Comparison of ENCODE assay signal across 10 cellular contexts in genomic region chr16:705748-706188, GRCh38. TPM values are rescaled to one million over a fixed set of nuclear protein-coding genes. Genes with fewer than 3 reads are reported as not detected.
DNase-seq lines count a peak whose midpoint lies in the region; ATAC-seq and TF ChIP-seq lines count a peak whose summit lies in the region.
"Had no signal": no experiment of that assay in that cellular context is flagged by ENCODE, and none has a peak within 500 bp of the region (broad histone marks: within the 10 kb centered on the region; RNA-seq: fewer than 3 reads in every experiment).

Gene FBXL16, minus strand, starts transcription at chr16:705801. Its CDS starts 8,396 bp downstream, at chr16:697405.

- H2BK120ac ChIP-seq in IMR-90 (ENCODE audit: low read depth, low read length), result no peak within 1 kb of the TSS

- POLR2A ChIA-PET in IMR-90 (lab: Charles Lee; ENCODE audit: unreplicated experiment), result no interaction called here
- POLR2A ChIA-PET in WTC11 (lab: Charles Lee), result interaction anchor here (0.6 kb wide), 1 partner anchor 10 kb away, joined by 3 read pairs; no protein-coding TSS in a partner anchor

- H3K9me1 ChIP-seq in IMR-90 (ENCODE audit: insufficient read depth, low read length), result no peaks in the 10 kb centered on the region

- H3K4me3 Mint-ChIP-seq in CD4-positive, CD25-positive, alpha-beta regulatory T cell, result peak within 1 kb of the TSS in 3 of 4 donors; percentile 21 to 41 (median 26)
- peak within 1 kb of the TSS; percentile 72 for H3K4me3 Mint-ChIP-seq in WTC11

- no peak within 1 kb of the TSS for H2AK5ac ChIP-seq in IMR-90 (ENCODE audit: low read depth, low read length)

- dilution Hi-C loops in IMR-90 (cut with HindIII; ENCODE audit: low sequenced_read_pairs, unreplicated experiment), result no loop called here

- peaks cover 0 to 17% (median 4%) of the 10 kb centered on the region in 4 donors for H3K4me1 Mint-ChIP-seq in CD4-positive, CD25-positive, alpha-beta regulatory T cell
- H3K4me1 Mint-ChIP-seq in WTC11, result no peaks in the 10 kb centered on the region

- peaks cover 12% of the 10 kb centered on the region for H3K27me3 ChIP-seq in CD4-positive, CD25-positive, alpha-beta regulatory T cell (ENCODE audit: control insufficient read depth, insufficient read depth, low read length)
- peaks cover 63% of the 10 kb centered on the region for H3K27me3 ChIP-seq in IMR-90 (ENCODE audit: control insufficient read depth, insufficient read depth, low read length)

- no peak for TF ChIP-seq CTCF in IMR-90 (conservative IDR thresholded peaks at IDR 0.05; ENCODE audit: low read depth, low read length)
- no peak for TF ChIP-seq CTCF in WTC11 (IDR thresholded peaks at IDR 0.05)

- no peak within 1 kb of the TSS for H2BK15ac ChIP-seq in IMR-90 (ENCODE audit: low read depth, low read length)

- peaks cover 16% of the 10 kb centered on the region for H3K4me1 ChIP-seq in CD4-positive, CD25-positive, alpha-beta regulatory T cell (ENCODE audit: control insufficient read depth, insufficient read depth, low read length, poor library complexity, severe bottlenecking)
- peaks cover 5% of the 10 kb centered on the region; the same call in 1 of the 2 replicates for H3K4me1 ChIP-seq in IMR-90 (ENCODE audit: control insufficient read depth, insufficient read depth, low read length)

- no peak within 1 kb of the TSS for H3K4ac ChIP-seq in IMR-90 (ENCODE audit: low read depth, low read length)

- no peak within 1 kb of the TSS for H2BK5ac ChIP-seq in IMR-90 (ENCODE audit: low read depth, low read length, poor library complexity, severe bottlenecking)

- H3K14ac ChIP-seq in IMR-90 (replicated peaks; ENCODE audit: low read depth, low read length), result no peak within 1 kb of the TSS

- no peak for DNase-seq in CD4-positive, CD25-positive, alpha-beta regulatory T cell
- DNase-seq in IMR-90 (no peak), WTC11 (ENCODE audit: low spot score) (no peak), medulla oblongata (ENCODE audit: extremely low spot score) (peak; percentile 59), putamen (ENCODE audit: low spot score) (no peak)
- DNase-seq: spleen had no signal

- BruUV-seq in IMR-90 (replicated peaks; lab: Mats Ljungman, UMichigan), result no TSS peak

- no peak within 1 kb of the TSS for H2BK20ac ChIP-seq in IMR-90 (ENCODE audit: low read depth, low read length)

- H2AFZ ChIP-seq in IMR-90 (replicated peaks; ENCODE audit: low read length, poor library complexity), result no peak within 1 kb of the TSS

- H3K4me3 ChIP-seq in CD4-positive, CD25-positive, alpha-beta regulatory T cell (ENCODE audit: low read depth, low read length), result no peak within 1 kb of the TSS
- H3K4me3 ChIP-seq in IMR-90 (ENCODE audit: insufficient read depth, low read depth, low read length), result peak within 1 kb of the TSS; percentile 32; the same call in 1 of the 2 replicates

- intact Hi-C loops in IMR-90 (cut with micrococcal nuclease), result no loop called here

- no peak within 1 kb of the TSS for H4K5ac ChIP-seq in IMR-90 (ENCODE audit: low read depth, low read length)

- H3K79me1 ChIP-seq in IMR-90 (ENCODE audit: low read depth in 1 of 2, low read length in 2 of 2), result no peaks in the 10 kb centered on the region

- ATAC-seq in CD4-positive, CD25-positive, alpha-beta regulatory T cell (ENCODE audit: low read depth in 2 of 2), result no peak
- ATAC-seq in IMR-90 (ENCODE audit: low read depth), result peak; percentile 4; the same call in 1 of the 2 replicates
- ATAC-seq in WTC11, result peak; percentile 11
- ATAC-seq in HG03354 (IDR thresholded peaks at IDR 0.05; ENCODE audit: poor library complexity, severe bottlenecking, unreplicated experiment), result no peak
- ATAC-seq in GM21381 (IDR thresholded peaks at IDR 0.05; ENCODE audit: unreplicated experiment), result no peak
- ATAC-seq in HG03460 (IDR thresholded peaks at IDR 0.05; ENCODE audit: unreplicated experiment), result no peak

- CTCF ChIA-PET in IMR-90 (lab: Yijun Ruan, JAX) (no interaction called here), WTC11 (lab: Charles Lee) (interaction anchor here (1.3 kb wide), 2 partner anchors 13 to 80 kb away, joined by 5 to 6 read pairs; no protein-coding TSS in a partner anchor)

- peak within 1 kb of the TSS; percentile 24 for H2AK9ac ChIP-seq in IMR-90 (replicated peaks; ENCODE audit: low read depth, low read length, poor library complexity)

- H4K20me1 ChIP-seq in IMR-90 (ENCODE audit: insufficient read depth, low read length), result peaks cover 18% of the 10 kb centered on the region; the same call in 1 of the 2 replicates

- H3K23ac ChIP-seq in IMR-90 (ENCODE audit: low read depth, low read length), result no peak within 1 kb of the TSS

- no peaks in the 10 kb centered on the region for H3K9me3 Mint-ChIP-seq in CD4-positive, CD25-positive, alpha-beta regulatory T cell
- H3K9me3 Mint-ChIP-seq in WTC11, result no peaks in the 10 kb centered on the region

- H3K27me3 Mint-ChIP-seq in CD4-positive, CD25-positive, alpha-beta regulatory T cell, result peaks cover 59% of the 10 kb centered on the region
- H3K27me3 Mint-ChIP-seq in WTC11 (ENCODE audit: low read depth), result peaks cover 77% of the 10 kb centered on the region

- no peaks in the 10 kb centered on the region for H3K9me3 ChIP-seq in CD4-positive, CD25-positive, alpha-beta regulatory T cell (ENCODE audit: control insufficient read depth in 2 of 2, low read length in 2 of 2)
- no peaks in the 10 kb centered on the region for H3K9me3 ChIP-seq in IMR-90 (ENCODE audit: control insufficient read depth, insufficient read depth, low read length)
- H3K9me3 ChIP-seq: spleen had no signal

- no peak within 1 kb of the TSS for H3K9ac ChIP-seq in IMR-90 (ENCODE audit: low read depth, low read length)

- no peaks in the 10 kb centered on the region for H3K36me3 ChIP-seq in CD4-positive, CD25-positive, alpha-beta regulatory T cell (ENCODE audit: control insufficient read depth, insufficient read depth, low read length)
- no peaks in the 10 kb centered on the region for H3K36me3 ChIP-seq in IMR-90 (ENCODE audit: control insufficient read depth, insufficient read depth, low read length)
- H3K36me3 ChIP-seq: spleen had no signal

- no CpG with 5 or more reads among the region's 74 CpGs for WGBS in IMR-90 (ENCODE audit: extremely low coverage in 2 of 2, insufficient read length in 1 of 2), 2 experiments

- no peak within 1 kb of the TSS for H3K4me2 ChIP-seq in IMR-90 (ENCODE audit: low read depth, low read length)

- H3K27ac Mint-ChIP-seq in CD4-positive, CD25-positive, alpha-beta regulatory T cell, result no peak within 1 kb of the TSS
- H3K27ac Mint-ChIP-seq in WTC11, result no peak within 1 kb of the TSS

- H4K91ac ChIP-seq in IMR-90 (ENCODE audit: insufficient read depth, low read depth, low read length), result no peak within 1 kb of the TSS

- in situ Hi-C loops in IMR-90 (cut with MboI; ENCODE audit: low sequenced_read_pairs), result loop anchor here (25.0 kb wide), 1 partner anchor 357 kb away; the partner anchor contains the start of gene SSTR5

- no peaks in the 10 kb centered on the region for H3K36me3 Mint-ChIP-seq in CD4-positive, CD25-positive, alpha-beta regulatory T cell
- H3K36me3 Mint-ChIP-seq in WTC11, result no peaks in the 10 kb centered on the region

- H4K8ac ChIP-seq in IMR-90 (ENCODE audit: low read depth in 2 of 2, low read length in 2 of 2), result no peak within 1 kb of the TSS

- TF ChIP-seq POLR2A in IMR-90 (IDR thresholded peaks at IDR 0.05; ENCODE audit: low read depth, low read length), result no peak

- no peak for TF ChIP-seq RAD21 in IMR-90 (IDR thresholded peaks at IDR 0.05; ENCODE audit: low read length)

- no peak within 1 kb of the TSS for H3K27ac ChIP-seq in CD4-positive, CD25-positive, alpha-beta regulatory T cell (ENCODE audit: insufficient read depth, low read length, poor library complexity, severe bottlenecking)
- no peak within 1 kb of the TSS for H3K27ac ChIP-seq in IMR-90 (ENCODE audit: insufficient read depth, low read length)
- H3K27ac ChIP-seq: epithelial cell of prostate, spleen had no signal

- H3K56ac ChIP-seq in IMR-90 (ENCODE audit: extremely low read depth, insufficient read depth, low read length), result no peak within 1 kb of the TSS

- no peak within 1 kb of the TSS for H3K18ac ChIP-seq in IMR-90 (ENCODE audit: low read depth, low read length)

TF ChIP-seq in IMR-90, 13 proteins besides CTCF, POLR2A, EP300 and RAD21:
- no peak for TF ChIP-seq MAZ (IDR thresholded peaks at IDR 0.05; ENCODE audit: borderline replicate concordance, low read depth, low read length)
TF ChIP-seq in IMR-90: peak in this region for 0.

TF ChIP-seq in WTC11, 78 proteins besides CTCF, POLR2A, EP300 and RAD21:
- no peak for TF ChIP-seq ZNF512 (CRISPR knock-in tag; IDR thresholded peaks at IDR 0.05; ENCODE audit: borderline replicate concordance)
- TF ChIP-seq ZNF263 (CRISPR knock-in tag; IDR thresholded peaks at IDR 0.05; ENCODE audit: low read depth), result 0 out of 2 replicates have a peak, but pooled peaks have one; percentile 38

RNA-seq across cellular contexts. Expression of gene FBXL16, which starts in this region (rescaled TPM):
- total RNA-seq in CD4-positive, CD25-positive, alpha-beta regulatory T cell, result 18.6 TPM
- polyA plus RNA-seq in CD4-positive, CD25-positive, alpha-beta regulatory T cell, result 10 to 100 TPM in 1 of 4 donors, 1 to 10 TPM in 3; 8.5 to 10.5 (median 9.3) TPM
- total RNA-seq in IMR-90 (2012; rRNA removed) (0.18 and 0.56 TPM in 2 replicates), WTC11 (2021) (22.7 to 28.6 TPM (median 27.3 TPM) in 3 replicates)
- 2.2 and 3.0 TPM in 2 replicates for polyA plus RNA-seq in IMR-90 (2012; rRNA removed)
- polyA plus RNA-seq in IMR-90 (2012; cell fraction: cytosol; rRNA removed), result 0.88 and 2.6 TPM in 2 replicates
- 1.6 and 4.8 TPM in 2 replicates for polyA plus RNA-seq in IMR-90 (2012; cell fraction: nucleus; rRNA removed; ENCODE audit: low replicate concordance)

Comparison
In these comparisons a context has a peak if more than half of its experiments do, and no peak if none do; other contexts are left out.
1. RNA of gene FBXL16 (total RNA-seq): 22.7 to 28.6 TPM in WTC11 and 18.6 TPM in CD4-positive, CD25-positive, alpha-beta regulatory T cell (single experiment); 0.18 to 0.56 TPM in IMR-90; every median in the first group is over 10 times any median in the second.
2. ATAC-seq: peak in IMR-90 (single experiment) and WTC11 (single experiment); none in CD4-positive, CD25-positive, alpha-beta regulatory T cell (0 of 2), HG03354 (single experiment), GM21381 (single experiment) and HG03460 (single experiment).